9 cellular contexts compared by ENCODE assay signal in genomic region chr1:32743380-32744062, GRCh38. TPM values are rescaled to one million over a fixed set of nuclear protein-coding genes. Genes with fewer than 3 reads are reported as not detected.
A peak's percentile ranks its signal among the peaks of the same experiment; 100 is the strongest.
DNase-seq lines count a peak whose midpoint lies in the region; ATAC-seq and TF ChIP-seq lines count a peak whose summit lies in the region.
"Had no signal": no experiment of that assay in that cellular context is flagged by ENCODE, and none has a peak within 500 bp of the region (broad histone marks: within the 10 kb centered on the region; RNA-seq: fewer than 3 reads in every experiment).

No MANE protein-coding gene starts in this region.

- no peak overlapping the region for H3K4me3 Mint-ChIP-seq in activated CD4-positive, alpha-beta T cell treated with anti-CD3 and anti-CD28 coated beads, Interleukin-2, amount 10 ng/mL, durations not matched to agents 7 days and 5 days
- H3K4me3 Mint-ChIP-seq in activated naive CD8-positive, alpha-beta T cell treated with anti-CD3 and anti-CD28 coated beads, Interleukin-2, amount 50 U/mL, for 24 hours, result no peak overlapping the region
- H3K4me3 Mint-ChIP-seq: activated CD4-positive, alpha-beta memory T cell treated with anti-CD3 and anti-CD28 coated beads for 36 hours had no signal

- H3K4me3 ChIP-seq in coronary artery (peak overlapping the region; percentile 91), uterus (no peak overlapping the region)

- no peaks in the 10 kb centered on the region for H3K9me3 Mint-ChIP-seq in activated CD4-positive, alpha-beta T cell treated with anti-CD3 and anti-CD28 coated beads, Interleukin-2, amount 10 ng/mL, durations not matched to agents 7 days and 5 days
- no peaks in the 10 kb centered on the region for H3K9me3 Mint-ChIP-seq in activated naive CD8-positive, alpha-beta T cell treated with anti-CD3 and anti-CD28 coated beads, Interleukin-2, amount 50 U/mL, for 24 hours
- H3K9me3 Mint-ChIP-seq: activated CD4-positive, alpha-beta memory T cell treated with anti-CD3 and anti-CD28 coated beads for 36 hours had no signal

- H3K27ac ChIP-seq in coronary artery (peak overlapping the region in 1 of 2 donors; percentile 77), uterus (peak overlapping the region; percentile 85 to 87)

- TF ChIP-seq CTCF in coronary artery (IDR thresholded peaks at IDR 0.05) (no peak), uterus (IDR thresholded peaks at IDR 0.05) (no peak)

- peaks cover 36% of the 10 kb centered on the region for H3K27me3 Mint-ChIP-seq in activated CD4-positive, alpha-beta T cell treated with anti-CD3 and anti-CD28 coated beads, Interleukin-2, amount 10 ng/mL, durations not matched to agents 7 days and 5 days
- H3K27me3 Mint-ChIP-seq in activated naive CD8-positive, alpha-beta T cell treated with anti-CD3 and anti-CD28 coated beads, Interleukin-2, amount 50 U/mL, for 24 hours, result peaks cover 20% of the 10 kb centered on the region

- no peak for DNase-seq in activated CD4-positive, alpha-beta T cell treated with anti-CD3 and anti-CD28 coated beads, Interleukin-2, amount 10 ng/mL, durations not matched to agents 7 days and 5 days
- DNase-seq in activated CD4-positive, alpha-beta T cell treated with anti-CD3 and anti-CD28 coated beads, Interleukin-2, amount 50 U/mL, for 48 hours, result no peak
- no peak for DNase-seq in coronary artery (ENCODE audit: low spot score)
- DNase-seq in lung microvascular endothelial cell (ENCODE audit: low read depth in 2 of 2), result peak; percentile 53 to 76
- no peak for DNase-seq in uterus
- DNase-seq in MV-4-11 (lab: John Stamatoyannopoulos, UW), result no peak
- DNase-seq in activated naive CD8-positive, alpha-beta T cell treated with anti-CD3 and anti-CD28 coated beads, Interleukin-2, amount 50 U/mL, for 24 hours, result no peak
- DNase-seq: activated CD4-positive, alpha-beta memory T cell treated with anti-CD3 and anti-CD28 coated beads for 36 hours had no signal

- no peaks in the 10 kb centered on the region for H3K27me3 ChIP-seq in uterus

- H3K4me1 ChIP-seq in uterus, result no peaks in the 10 kb centered on the region

- H3K36me3 Mint-ChIP-seq in activated CD4-positive, alpha-beta T cell treated with anti-CD3 and anti-CD28 coated beads, Interleukin-2, amount 10 ng/mL, durations not matched to agents 7 days and 5 days (ENCODE audit: low read depth), result no peaks in the 10 kb centered on the region
- H3K36me3 Mint-ChIP-seq in activated naive CD8-positive, alpha-beta T cell treated with anti-CD3 and anti-CD28 coated beads, Interleukin-2, amount 50 U/mL, for 24 hours (ENCODE audit: low read depth), result no peaks in the 10 kb centered on the region
- H3K36me3 Mint-ChIP-seq: activated CD4-positive, alpha-beta memory T cell treated with anti-CD3 and anti-CD28 coated beads for 36 hours had no signal

- CTCF ChIA-PET in activated CD4-positive, alpha-beta T cell treated with anti-CD3 and anti-CD28 coated beads, Interleukin-2, amount 10 ng/mL, durations not matched to agents 7 days and 5 days (lab: Charles Lee), result no interaction called here

- POLR2A ChIA-PET in activated CD4-positive, alpha-beta T cell treated with anti-CD3 and anti-CD28 coated beads, Interleukin-2, amount 10 ng/mL, durations not matched to agents 7 days and 5 days (lab: Charles Lee), result no interaction called here

- ATAC-seq in HG03175 (IDR thresholded peaks at IDR 0.05; ENCODE audit: unreplicated experiment), result no peak
- no peak for ATAC-seq in activated naive CD8-positive, alpha-beta T cell treated with anti-CD3 and anti-CD28 coated beads, Interleukin-2, amount 50 U/mL, for 24 hours

- no peaks in the 10 kb centered on the region for H3K9me3 ChIP-seq in uterus

- intact Hi-C loops in uterus (cut with DNase I; ENCODE audit: low total_unique reads), result no loop called here

- H3K4me1 Mint-ChIP-seq in activated CD4-positive, alpha-beta T cell treated with anti-CD3 and anti-CD28 coated beads, Interleukin-2, amount 10 ng/mL, durations not matched to agents 7 days and 5 days, result no peaks in the 10 kb centered on the region
- no peaks in the 10 kb centered on the region for H3K4me1 Mint-ChIP-seq in activated naive CD8-positive, alpha-beta T cell treated with anti-CD3 and anti-CD28 coated beads, Interleukin-2, amount 50 U/mL, for 24 hours

- no peaks in the 10 kb centered on the region for H3K36me3 ChIP-seq in uterus

- TF ChIP-seq POLR2A in uterus (IDR thresholded peaks at IDR 0.05), result no peak

- H3K27ac Mint-ChIP-seq in activated CD4-positive, alpha-beta T cell treated with anti-CD3 and anti-CD28 coated beads, Interleukin-2, amount 10 ng/mL, durations not matched to agents 7 days and 5 days, result peak overlapping the region; percentile 4
- H3K27ac Mint-ChIP-seq in activated naive CD8-positive, alpha-beta T cell treated with anti-CD3 and anti-CD28 coated beads, Interleukin-2, amount 50 U/mL, for 24 hours, result no peak overlapping the region
- H3K27ac Mint-ChIP-seq: activated CD4-positive, alpha-beta memory T cell treated with anti-CD3 and anti-CD28 coated beads for 36 hours had no signal

RNA-seq across cellular contexts. Expression of gene SYNC, which starts 41.0 kb away (rescaled TPM):
- total RNA-seq in activated CD4-positive, alpha-beta T cell treated with anti-CD3 and anti-CD28 coated beads, Interleukin-2, amount 10 ng/mL, durations not matched to agents 7 days and 5 days, result not detected
- total RNA-seq in lung microvascular endothelial cell (11.3 and 13.9 TPM in 2 replicates), uterus (10 to 100 TPM in 3 of 4 donors, 1 to 10 TPM in 1; 4.7 to 61.0 (median 18.1) TPM)
- total RNA-seq: activated CD4-positive, alpha-beta memory T cell treated with anti-CD3 and anti-CD28 coated beads for 36 hours had no signal

Comparison
In these comparisons a context has a peak if more than half of its experiments do, and no peak if none do; other contexts are left out.
1. DNase-seq: peak in lung microvascular endothelial cell (2 of 2); none in activated CD4-positive, alpha-beta T cell treated with anti-CD3 and anti-CD28 coated beads, Interleukin-2, amount 10 ng/mL, durations not matched to agents 7 days and 5 days (single experiment), activated CD4-positive, alpha-beta T cell treated with anti-CD3 and anti-CD28 coated beads, Interleukin-2, amount 50 U/mL, for 48 hours (0 of 2), coronary artery (single experiment), uterus (0 of 2), MV-4-11 (single experiment) and activated naive CD8-positive, alpha-beta T cell treated with anti-CD3 and anti-CD28 coated beads, Interleukin-2, amount 50 U/mL, for 24 hours (single experiment).
2. RNA of gene SYNC, which starts 41.0 kb away (total RNA-seq): 4.7 to 61.0 TPM in uterus and 11.3 to 13.9 TPM in lung microvascular endothelial cell; not detected in activated CD4-positive, alpha-beta T cell treated with anti-CD3 and anti-CD28 coated beads, Interleukin-2, amount 10 ng/mL, durations not matched to agents 7 days and 5 days; every median in the first group is over 4 times any median in the second.